Comparison of ENCODE assay signal across 8 cellular contexts in genomic region chr3:72998489-72998888, GRCh38. TPM values are rescaled to one million over a fixed set of nuclear protein-coding genes. Genes with fewer than 3 reads are reported as not detected.
DNase-seq lines count a peak whose midpoint lies in the region; ATAC-seq and TF ChIP-seq lines count a peak whose summit lies in the region.

No MANE protein-coding gene starts in this region.

- POLR2A ChIA-PET in activated CD4-positive, alpha-beta T cell treated with anti-CD3 and anti-CD28 coated beads, Interleukin-2, amount 10 ng/mL, durations not matched to agents 7 days and 5 days (lab: Charles Lee): no interaction called here

- H3K36me3 ChIP-seq in kidney epithelial cell (ENCODE audit: control insufficient read depth, insufficient read depth, low read length): no peaks in the 10 kb centered on the region
- H3K36me3 ChIP-seq in suprapubic skin: peaks cover 11% of the 10 kb centered on the region

- H3K27ac ChIP-seq in angular gyrus (ENCODE audit: low read depth, low read length) (peak overlapping the region; percentile 48), suprapubic skin (no peak overlapping the region)

- H3K27ac Mint-ChIP-seq in activated CD4-positive, alpha-beta T cell treated with anti-CD3 and anti-CD28 coated beads, Interleukin-2, amount 10 ng/mL, durations not matched to agents 7 days and 5 days: peak overlapping the region; percentile 69

- H3K9me3 ChIP-seq in suprapubic skin: no peaks in the 10 kb centered on the region

- H3K4me3 Mint-ChIP-seq in activated CD4-positive, alpha-beta T cell treated with anti-CD3 and anti-CD28 coated beads, Interleukin-2, amount 10 ng/mL, durations not matched to agents 7 days and 5 days: peak overlapping the region; percentile 97

- peak overlapping the region; percentile 96 for H3K4me3 ChIP-seq in kidney epithelial cell (ENCODE audit: low read depth, low read length)
- H3K4me3 ChIP-seq in suprapubic skin: peak overlapping the region; percentile 92

- peaks cover 51% of the 10 kb centered on the region for H3K4me1 ChIP-seq in suprapubic skin

- H3K27me3 Mint-ChIP-seq in activated CD4-positive, alpha-beta T cell treated with anti-CD3 and anti-CD28 coated beads, Interleukin-2, amount 10 ng/mL, durations not matched to agents 7 days and 5 days: no peaks in the 10 kb centered on the region

- no peaks in the 10 kb centered on the region for H3K9me3 Mint-ChIP-seq in activated CD4-positive, alpha-beta T cell treated with anti-CD3 and anti-CD28 coated beads, Interleukin-2, amount 10 ng/mL, durations not matched to agents 7 days and 5 days

- no peak for DNase-seq in activated CD4-positive, alpha-beta T cell treated with anti-CD3 and anti-CD28 coated beads, Interleukin-2, amount 10 ng/mL, durations not matched to agents 7 days and 5 days
- no peak for DNase-seq in activated CD4-positive, alpha-beta T cell treated with anti-CD3 and anti-CD28 coated beads, Interleukin-2, amount 50 U/mL, for 4 hours
- no peak for DNase-seq in kidney epithelial cell (ENCODE audit: low read depth)
- no peak for DNase-seq in suprapubic skin (ENCODE audit: low spot score in 2 of 2)
- no peak for DNase-seq in HPDE6-E6E7 (ENCODE audit: extremely low spot score)

- no peaks in the 10 kb centered on the region for H3K27me3 ChIP-seq in kidney epithelial cell (ENCODE audit: control insufficient read depth, insufficient read depth, low read length)
- no peaks in the 10 kb centered on the region for H3K27me3 ChIP-seq in suprapubic skin

- ATAC-seq in HG03135 (IDR thresholded peaks at IDR 0.05; ENCODE audit: unreplicated experiment) (no peak), GM19467 (IDR thresholded peaks at IDR 0.05; ENCODE audit: unreplicated experiment) (no peak)

- no peak for TF ChIP-seq EP300 in suprapubic skin (IDR thresholded peaks at IDR 0.05)

- TF ChIP-seq POLR2A in suprapubic skin (IDR thresholded peaks at IDR 0.05): no peak

- TF ChIP-seq CTCF in kidney epithelial cell (IDR thresholded peaks at IDR 0.05; ENCODE audit: insufficient read depth, low read length, poor library complexity, severe bottlenecking) (no peak), suprapubic skin (IDR thresholded peaks at IDR 0.05) (no peak)

- peaks cover 48% of the 10 kb centered on the region for H3K36me3 Mint-ChIP-seq in activated CD4-positive, alpha-beta T cell treated with anti-CD3 and anti-CD28 coated beads, Interleukin-2, amount 10 ng/mL, durations not matched to agents 7 days and 5 days (ENCODE audit: low read depth)

- H3K4me1 Mint-ChIP-seq in activated CD4-positive, alpha-beta T cell treated with anti-CD3 and anti-CD28 coated beads, Interleukin-2, amount 10 ng/mL, durations not matched to agents 7 days and 5 days: peaks cover 49% of the 10 kb centered on the region

- 18% methylated on average over 4 of the region's 4 CpGs for WGBS in suprapubic skin

- CTCF ChIA-PET in activated CD4-positive, alpha-beta T cell treated with anti-CD3 and anti-CD28 coated beads, Interleukin-2, amount 10 ng/mL, durations not matched to agents 7 days and 5 days (lab: Charles Lee): interaction anchor here (1.1 kb wide), 1 partner anchor 16 kb away, joined by 3 read pairs; no protein-coding TSS in a partner anchor

RNA-seq across cellular contexts. Expression of gene PPP4R2, which starts 1.9 kb away (rescaled TPM):
- 10 to 100 TPM; 76.9 to 86.6 TPM for total RNA-seq in activated CD4-positive, alpha-beta T cell treated with anti-CD3 and anti-CD28 coated beads, Interleukin-2, amount 10 ng/mL, durations not matched to agents 7 days and 5 days
- total RNA-seq in kidney epithelial cell (39.4 and 42.5 TPM in 2 replicates), suprapubic skin (10 to 100 TPM; 24.4 to 46.3 (median 36.6) TPM)
